In the genomic region with DNA sequence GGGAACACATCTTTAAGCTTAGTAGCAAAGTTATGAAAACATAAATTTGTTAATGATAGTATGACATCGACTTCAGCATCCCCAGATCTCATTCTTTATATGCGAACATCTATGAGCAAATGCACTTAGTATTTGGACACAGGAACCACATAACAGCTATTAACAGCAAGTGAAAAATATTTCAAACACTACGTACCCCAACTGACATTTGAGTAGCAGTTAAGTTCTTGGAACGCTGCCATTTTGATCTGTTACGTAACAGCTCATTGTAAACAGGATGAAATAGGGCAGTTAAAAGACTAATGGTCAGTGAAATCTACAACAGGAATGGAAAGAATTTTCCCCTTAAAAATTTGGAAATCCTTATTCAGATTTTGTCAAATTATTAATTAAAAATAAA, we compare ENCODE assay signal across 8 cellular contexts.
DNase-seq lines count a peak whose midpoint lies in the region; ATAC-seq lines count a peak whose summit lies in the region.

No MANE protein-coding gene starts in this region.

- no peak for ATAC-seq in GM18861 (IDR thresholded peaks at IDR 0.05; ENCODE audit: unreplicated experiment)
- ATAC-seq in HG03097 (IDR thresholded peaks at IDR 0.05; ENCODE audit: low FRiP score, unreplicated experiment) = no peak

- in situ Hi-C loops in KBM-7 (cut with MboI; ENCODE audit: low pct_unique_long_range_greater_than_20kb, low sequenced_read_pairs) = no loop called here

- DNase-seq in DMS 273 (lab: John Stamatoyannopoulos, UW; ENCODE audit: unreplicated experiment) = peak; percentile 89
- DNase-seq in NCI-H2029 treated with DMSO at 0.1 percent for 48 hours (lab: John Stamatoyannopoulos, UW) = peak; percentile 56
- DNase-seq in cerebellum (ENCODE audit: low spot score) = peak; percentile 13
- peak; percentile 4 for DNase-seq in midbrain (lab: John Stamatoyannopoulos, UW)
- no peak for DNase-seq in NCI-H1694 treated with DMSO at 0.1 percent for 48 hours (lab: John Stamatoyannopoulos, UW)
- no peak for DNase-seq in KBM-7

Comparison
In these comparisons a context has a peak if more than half of its experiments do, and no peak if none do; other contexts are left out.
1. DNase-seq: peak in DMS 273 (single experiment), NCI-H2029 treated with DMSO at 0.1 percent for 48 hours (single experiment), cerebellum (single experiment) and midbrain (single experiment); none in NCI-H1694 treated with DMSO at 0.1 percent for 48 hours (single experiment) and KBM-7 (single experiment).